27 cellular contexts compared by ENCODE assay signal in genomic region chr3:23494967-23495366, GRCh38.
"Had no signal": no experiment of that assay in that cellular context is flagged by ENCODE, and none has a peak within 500 bp of the region (broad histone marks: within the 10 kb centered on the region; RNA-seq: fewer than 3 reads in every experiment).

No MANE protein-coding gene starts in this region.

- H3K9me3 Mint-ChIP-seq: activated CD8-positive, alpha-beta T cell treated with anti-CD3 and anti-CD28 coated beads for 36 hours; activated naive CD4-positive, alpha-beta T cell treated with anti-CD3 and anti-CD28 coated beads, Interleukin-2, amount 50 U/mL, for 24 hours; activated naive CD8-positive, alpha-beta T cell treated with anti-CD3 and anti-CD28 coated beads, Interleukin-2, amount 50 U/mL, for 24 hours; activated T-helper 2 cell treated with anti-CD3 and anti-CD28 coated beads, Interferon-gamma antibody, Interleukin-2, Interleukin-4, amounts not matched to agents 10 μg/mL and 5 μg/mL and 100 μg/mL, durations not matched to agents 14 hours and 24 hours and 36 hours; central memory CD8-positive, alpha-beta T cell; dendritic cell treated with granulocyte-macrophage colony-stimulating factor and Interleukin-4, amounts not matched to agents 40 ng/mL and 50 ng/mL, for 4 days; endodermal cell; natural killer cell had no signal

- H3K4me2 ChIP-seq: hepatocyte had no signal

- H3K9me3 ChIP-seq: breast epithelium, esophagus muscularis mucosa, spleen, suprapubic skin, tibial artery, upper lobe of right lung had no signal

- H3K4me1 Mint-ChIP-seq: central memory CD8-positive, alpha-beta T cell; natural killer cell had no signal

- H3K36me3 Mint-ChIP-seq: activated naive CD4-positive, alpha-beta T cell treated with anti-CD3 and anti-CD28 coated beads, Interleukin-2, amount 50 U/mL, for 24 hours; natural killer cell had no signal

- H2AFZ ChIP-seq: hepatocyte had no signal

- H3K27ac Mint-ChIP-seq: activated B cell treated with CpG ODN at 0.5 μM for 24 hours; activated CD8-positive, alpha-beta T cell treated with anti-CD3 and anti-CD28 coated beads for 36 hours; activated naive CD4-positive, alpha-beta T cell treated with anti-CD3 and anti-CD28 coated beads, Interleukin-2, amount 50 U/mL, for 24 hours; activated naive CD8-positive, alpha-beta T cell treated with anti-CD3 and anti-CD28 coated beads, Interleukin-2, amount 50 U/mL, for 24 hours; activated T-helper 2 cell treated with anti-CD3 and anti-CD28 coated beads, Interferon-gamma antibody, Interleukin-2, Interleukin-4, amounts not matched to agents 10 μg/mL and 5 μg/mL and 100 μg/mL, durations not matched to agents 14 hours and 24 hours and 36 hours; dendritic cell treated with granulocyte-macrophage colony-stimulating factor and Interleukin-4, amounts not matched to agents 40 ng/mL and 50 ng/mL, for 4 days; endodermal cell; natural killer cell had no signal

- H3K4me3 Mint-ChIP-seq: activated B cell treated with CpG ODN at 0.5 μM for 24 hours; activated CD8-positive, alpha-beta T cell treated with anti-CD3 and anti-CD28 coated beads for 36 hours; activated naive CD4-positive, alpha-beta T cell treated with anti-CD3 and anti-CD28 coated beads, Interleukin-2, amount 50 U/mL, for 24 hours; activated naive CD8-positive, alpha-beta T cell treated with anti-CD3 and anti-CD28 coated beads, Interleukin-2, amount 50 U/mL, for 24 hours; central memory CD8-positive, alpha-beta T cell; dendritic cell treated with granulocyte-macrophage colony-stimulating factor and Interleukin-4, amounts not matched to agents 40 ng/mL and 50 ng/mL, for 4 days; endodermal cell; natural killer cell had no signal

- DNase-seq: activated B cell treated with CpG ODN at 0.5 μM for 24 hours; activated CD4-positive, alpha-beta T cell treated with anti-CD3 and anti-CD28 coated beads, Interleukin-2, amount 50 U/mL, for 1 hour; activated CD8-positive, alpha-beta T cell treated with anti-CD3 and anti-CD28 coated beads for 36 hours; activated naive CD8-positive, alpha-beta T cell treated with anti-CD3 and anti-CD28 coated beads, Interleukin-2, amount 50 U/mL, for 24 hours; activated T-cell treated with anti-CD3 and anti-CD28 coated beads, Interleukin-2, amount 50 U/mL, for 48 hours; amygdala; endodermal cell; islet precursor cell; left cardiac atrium; midbrain; natural killer cell; posterior cingulate gyrus; retina; spleen; stimulated activated naive CD4-positive, alpha-beta T cell; T-helper 2 cell; tibial artery; upper lobe of right lung had no signal

- H3K4me1 ChIP-seq: breast epithelium, spleen had no signal

- H3K27me3 ChIP-seq: breast epithelium, esophagus muscularis mucosa, foreskin keratinocyte, hepatocyte, spleen, suprapubic skin, tibial artery, upper lobe of right lung had no signal

- ATAC-seq: activated CD8-positive, alpha-beta T cell treated with anti-CD3 and anti-CD28 coated beads for 36 hours; activated naive CD8-positive, alpha-beta T cell treated with anti-CD3 and anti-CD28 coated beads, Interleukin-2, amount 50 U/mL, for 24 hours; natural killer cell; upper lobe of right lung had no signal

- H3K27ac ChIP-seq: breast epithelium, esophagus muscularis mucosa, foreskin keratinocyte, hepatocyte, spleen, suprapubic skin, tibial artery, upper lobe of right lung had no signal

- H3K4me3 ChIP-seq: breast epithelium, esophagus muscularis mucosa, hepatocyte, spleen, suprapubic skin, tibial artery, upper lobe of right lung had no signal

- H3K27me3 Mint-ChIP-seq: activated B cell treated with CpG ODN at 0.5 μM for 24 hours; activated CD8-positive, alpha-beta T cell treated with anti-CD3 and anti-CD28 coated beads for 36 hours; activated naive CD4-positive, alpha-beta T cell treated with anti-CD3 and anti-CD28 coated beads, Interleukin-2, amount 50 U/mL, for 24 hours; activated naive CD8-positive, alpha-beta T cell treated with anti-CD3 and anti-CD28 coated beads, Interleukin-2, amount 50 U/mL, for 24 hours; dendritic cell treated with granulocyte-macrophage colony-stimulating factor and Interleukin-4, amounts not matched to agents 40 ng/mL and 50 ng/mL, for 4 days had no signal

- H3K36me3 ChIP-seq: breast epithelium, esophagus muscularis mucosa, spleen, suprapubic skin, tibial artery, upper lobe of right lung had no signal
